9 cellular contexts compared by ENCODE assay signal in the genomic region with DNA sequence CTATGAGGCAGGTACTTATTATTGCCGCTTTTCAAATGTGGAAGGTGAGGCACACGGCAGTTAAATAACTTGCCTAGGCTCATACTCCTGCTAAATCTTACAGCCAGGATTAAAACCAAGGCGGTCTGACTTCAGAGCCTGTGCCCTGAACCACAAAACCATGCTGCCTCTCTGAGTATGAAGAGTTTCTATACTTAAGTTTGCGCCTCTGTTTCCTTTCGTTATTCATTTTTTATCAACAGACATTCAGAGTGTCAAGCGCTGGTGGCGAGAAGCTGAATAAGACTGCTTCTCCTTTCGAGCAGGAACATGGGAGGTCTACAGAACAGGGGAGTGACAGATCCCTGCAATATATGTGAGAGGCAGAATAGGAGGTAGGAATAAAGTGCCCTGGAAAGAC.
DNase-seq lines count a peak whose midpoint lies in the region; ATAC-seq, FAIRE-seq and TF ChIP-seq lines count a peak whose summit lies in the region.
"Had no signal": no experiment of that assay in that cellular context is flagged by ENCODE, and none has a peak within 500 bp of the region (broad histone marks: within the 10 kb centered on the region; RNA-seq: fewer than 3 reads in every experiment).

No MANE protein-coding gene starts in this region.

- DNase-seq in activated gamma-delta T cell treated with Interleukin-2 at 50 U/mL for 16 hours, result peak; percentile 17
- DNase-seq in activated gamma-delta T cell (lab: John Stamatoyannopoulos, UW), result no peak
- peak; percentile 66 for DNase-seq in activated CD8-positive, alpha-beta T cell treated with anti-CD3 and anti-CD28 coated beads for 36 hours
- DNase-seq in stimulated activated naive B cell treated with anti-CD40 and anti-IgM and Interleukin-4, amounts not matched to agents 10 μg/mL and 1 μg/mL and 100 μg/mL, for 72 hours, result no peak
- no peak for DNase-seq in NCI-H2081 (lab: John Stamatoyannopoulos, UW)
- no peak for DNase-seq in HepG2 (ENCODE audit: low spot score)
- no peak for DNase-seq in dermis blood vessel endothelial cell
- DNase-seq: testis had no signal

- no peak overlapping the region for H2AFZ ChIP-seq in HepG2 (ENCODE audit: low read length)

- CTCF ChIA-PET in activated CD8-positive, alpha-beta T cell treated with anti-CD3 and anti-CD28 coated beads for 36 hours (lab: Charles Lee), result interaction anchor here (0.8 kb wide), 1 partner anchor 8 kb away, joined by 5 read pairs; no protein-coding TSS in a partner anchor
- CTCF ChIA-PET in HepG2 (lab: Yijun Ruan, JAX; ENCODE audit: low intra/inter-chr PET ratio, low total read pairs), result no interaction called here

- peaks cover 36% of the 10 kb centered on the region for H3K4me1 Mint-ChIP-seq in activated CD8-positive, alpha-beta T cell treated with anti-CD3 and anti-CD28 coated beads for 36 hours (ENCODE audit: low read depth)
- H3K4me1 Mint-ChIP-seq in stimulated activated naive B cell treated with anti-CD40 and anti-IgM and Interleukin-4, amounts not matched to agents 10 μg/mL and 1 μg/mL and 100 μg/mL, for 72 hours, result peaks cover 39 to 54% of the 10 kb centered on the region in 2 donors

- WGBS in HepG2 (ENCODE audit: low lambda C conversion rate), result 61% methylated on average over 8 of the region's 8 CpGs

- H3K27ac ChIP-seq in HepG2 (ENCODE audit: extremely low read length, insufficient read depth, low read length), result no peak overlapping the region
- H3K27ac ChIP-seq: testis had no signal

- no TSS peak for BruUV-seq in HepG2 (replicated peaks; lab: Mats Ljungman, UMichigan)

- no peak overlapping the region for H3K9ac ChIP-seq in HepG2 (ENCODE audit: insufficient read depth, low read depth, low read length)

- ATAC-seq in HG02973 (IDR thresholded peaks at IDR 0.05; ENCODE audit: unreplicated experiment) (peak; percentile 47), HepG2 (no peak)
- peak; percentile 48 for ATAC-seq in activated CD8-positive, alpha-beta T cell treated with anti-CD3 and anti-CD28 coated beads for 36 hours
- ATAC-seq in stimulated activated naive B cell treated with anti-CD40 and anti-IgM and Interleukin-4, amounts not matched to agents 10 μg/mL and 1 μg/mL and 100 μg/mL, for 72 hours (replicated peaks), result peak in 1 of 2 donors; percentile 15

- no peak for TF ChIP-seq POLR2A in HepG2 (IDR thresholded peaks at IDR 0.05; ENCODE audit: insufficient read depth in 1 of 2, low read depth in 2 of 2, low read length in 2 of 2)

- H3K27me3 Mint-ChIP-seq in activated CD8-positive, alpha-beta T cell treated with anti-CD3 and anti-CD28 coated beads for 36 hours, result peaks cover 9% of the 10 kb centered on the region
- no peaks in the 10 kb centered on the region for H3K27me3 Mint-ChIP-seq in stimulated activated naive B cell treated with anti-CD40 and anti-IgM and Interleukin-4, amounts not matched to agents 10 μg/mL and 1 μg/mL and 100 μg/mL, for 72 hours

- H3K27me3 ChIP-seq in HepG2 (ENCODE audit: control insufficient read depth in 1 of 2, insufficient read depth in 2 of 2, low read length in 2 of 2), result no peaks in the 10 kb centered on the region
- H3K27me3 ChIP-seq: testis had no signal

- in situ Hi-C loops in HepG2 (cut with HindIII; ENCODE audit: extremely low pct_ligation_motif_present, low pct_unique_long_range_greater_than_20kb), result no loop called here

- TF ChIP-seq RAD21 in HepG2 (CRISPR knock-in tag; IDR thresholded peaks at IDR 0.05), result no peak

- peaks cover 3% of the 10 kb centered on the region for H3K9me3 Mint-ChIP-seq in activated CD8-positive, alpha-beta T cell treated with anti-CD3 and anti-CD28 coated beads for 36 hours
- H3K9me3 Mint-ChIP-seq in stimulated activated naive B cell treated with anti-CD40 and anti-IgM and Interleukin-4, amounts not matched to agents 10 μg/mL and 1 μg/mL and 100 μg/mL, for 72 hours, result peaks cover 0 to 4% of the 10 kb centered on the region in 2 donors

- H3K36me3 Mint-ChIP-seq in activated CD8-positive, alpha-beta T cell treated with anti-CD3 and anti-CD28 coated beads for 36 hours (ENCODE audit: low read depth), result peaks cover 1% of the 10 kb centered on the region
- peaks cover 2 to 3% of the 10 kb centered on the region in 2 donors for H3K36me3 Mint-ChIP-seq in stimulated activated naive B cell treated with anti-CD40 and anti-IgM and Interleukin-4, amounts not matched to agents 10 μg/mL and 1 μg/mL and 100 μg/mL, for 72 hours

- H3K4me2 ChIP-seq in HepG2 (ENCODE audit: low read depth, low read length), result no peak overlapping the region

- H3K4me1 ChIP-seq in HepG2 (ENCODE audit: insufficient read depth, low read length), result no peaks in the 10 kb centered on the region
- H3K4me1 ChIP-seq: testis had no signal

- no peak overlapping the region for H3K4me3 ChIP-seq in HepG2 (replicated peaks in 1 of 3; ENCODE audit: insufficient read depth in 1 of 3, low read depth in 2 of 3, low read length in 3 of 3)
- H3K4me3 ChIP-seq: testis had no signal

- POLR2A ChIA-PET in activated CD8-positive, alpha-beta T cell treated with anti-CD3 and anti-CD28 coated beads for 36 hours (lab: Charles Lee), result interaction anchor here (0.6 to 2.2 kb wide), 4 partner anchors 8 to 156 kb away, joined by 3 to 9 read pairs (median 4); a partner anchor contains a TSS
- POLR2A ChIA-PET in HepG2 (lab: Yijun Ruan, JAX), result no interaction called here

- TF ChIP-seq CTCF in activated CD8-positive, alpha-beta T cell treated with anti-CD3 and anti-CD28 coated beads for 36 hours (IDR thresholded peaks at IDR 0.05), result no peak
- TF ChIP-seq CTCF in HepG2 (CRISPR knock-in tag; IDR thresholded peaks at IDR 0.05), result no peak

- H4K20me1 ChIP-seq in HepG2 (ENCODE audit: insufficient read depth, low read length), result no peaks in the 10 kb centered on the region

- H3K4me3 Mint-ChIP-seq in activated CD8-positive, alpha-beta T cell treated with anti-CD3 and anti-CD28 coated beads for 36 hours, result peak overlapping the region; percentile 44
- H3K4me3 Mint-ChIP-seq in stimulated activated naive B cell treated with anti-CD40 and anti-IgM and Interleukin-4, amounts not matched to agents 10 μg/mL and 1 μg/mL and 100 μg/mL, for 72 hours, result peak overlapping the region; percentile 35 to 71

- H3K9me3 ChIP-seq in HepG2 (ENCODE audit: low read length), result no peaks in the 10 kb centered on the region
- H3K9me3 ChIP-seq: testis had no signal

- TF ChIP-seq EP300 in HepG2 (IDR thresholded peaks at IDR 0.05; ENCODE audit: low read depth in 2 of 2, low read length in 2 of 2) (no peak), HepG2 (CRISPR knock-in tag; IDR thresholded peaks at IDR 0.05; ENCODE audit: borderline replicate concordance) (no peak)

- no peak for FAIRE-seq in HepG2 (lab: Jason Lieb, UNC)

- no peaks in the 10 kb centered on the region for H3K36me3 ChIP-seq in HepG2 (replicated peaks in 1 of 2; ENCODE audit: control insufficient read depth in 1 of 2, insufficient read depth in 2 of 2, low read length in 2 of 2)

- intact Hi-C loops in activated CD8-positive, alpha-beta T cell treated with anti-CD3 and anti-CD28 coated beads for 36 hours (cut with micrococcal nuclease), result loop anchor here (2.0 to 5.0 kb wide), 2 partner anchors 61 to 96 kb away; a partner anchor contains a TSS
- intact Hi-C loops in HepG2 (cut with micrococcal nuclease; ENCODE audit: unreplicated experiment), result no loop called here

- H3K27ac Mint-ChIP-seq in activated CD8-positive, alpha-beta T cell treated with anti-CD3 and anti-CD28 coated beads for 36 hours, result peak overlapping the region; percentile 68
- H3K27ac Mint-ChIP-seq in stimulated activated naive B cell treated with anti-CD40 and anti-IgM and Interleukin-4, amounts not matched to agents 10 μg/mL and 1 μg/mL and 100 μg/mL, for 72 hours, result peak overlapping the region; percentile 91

- H3K79me2 ChIP-seq in HepG2 (ENCODE audit: insufficient read depth, low read length), result no peaks in the 10 kb centered on the region

TF ChIP-seq in HepG2, 621 proteins besides CTCF, POLR2A, EP300 and RAD21 (continues in another document):
- TF ChIP-seq, protein P1, sequence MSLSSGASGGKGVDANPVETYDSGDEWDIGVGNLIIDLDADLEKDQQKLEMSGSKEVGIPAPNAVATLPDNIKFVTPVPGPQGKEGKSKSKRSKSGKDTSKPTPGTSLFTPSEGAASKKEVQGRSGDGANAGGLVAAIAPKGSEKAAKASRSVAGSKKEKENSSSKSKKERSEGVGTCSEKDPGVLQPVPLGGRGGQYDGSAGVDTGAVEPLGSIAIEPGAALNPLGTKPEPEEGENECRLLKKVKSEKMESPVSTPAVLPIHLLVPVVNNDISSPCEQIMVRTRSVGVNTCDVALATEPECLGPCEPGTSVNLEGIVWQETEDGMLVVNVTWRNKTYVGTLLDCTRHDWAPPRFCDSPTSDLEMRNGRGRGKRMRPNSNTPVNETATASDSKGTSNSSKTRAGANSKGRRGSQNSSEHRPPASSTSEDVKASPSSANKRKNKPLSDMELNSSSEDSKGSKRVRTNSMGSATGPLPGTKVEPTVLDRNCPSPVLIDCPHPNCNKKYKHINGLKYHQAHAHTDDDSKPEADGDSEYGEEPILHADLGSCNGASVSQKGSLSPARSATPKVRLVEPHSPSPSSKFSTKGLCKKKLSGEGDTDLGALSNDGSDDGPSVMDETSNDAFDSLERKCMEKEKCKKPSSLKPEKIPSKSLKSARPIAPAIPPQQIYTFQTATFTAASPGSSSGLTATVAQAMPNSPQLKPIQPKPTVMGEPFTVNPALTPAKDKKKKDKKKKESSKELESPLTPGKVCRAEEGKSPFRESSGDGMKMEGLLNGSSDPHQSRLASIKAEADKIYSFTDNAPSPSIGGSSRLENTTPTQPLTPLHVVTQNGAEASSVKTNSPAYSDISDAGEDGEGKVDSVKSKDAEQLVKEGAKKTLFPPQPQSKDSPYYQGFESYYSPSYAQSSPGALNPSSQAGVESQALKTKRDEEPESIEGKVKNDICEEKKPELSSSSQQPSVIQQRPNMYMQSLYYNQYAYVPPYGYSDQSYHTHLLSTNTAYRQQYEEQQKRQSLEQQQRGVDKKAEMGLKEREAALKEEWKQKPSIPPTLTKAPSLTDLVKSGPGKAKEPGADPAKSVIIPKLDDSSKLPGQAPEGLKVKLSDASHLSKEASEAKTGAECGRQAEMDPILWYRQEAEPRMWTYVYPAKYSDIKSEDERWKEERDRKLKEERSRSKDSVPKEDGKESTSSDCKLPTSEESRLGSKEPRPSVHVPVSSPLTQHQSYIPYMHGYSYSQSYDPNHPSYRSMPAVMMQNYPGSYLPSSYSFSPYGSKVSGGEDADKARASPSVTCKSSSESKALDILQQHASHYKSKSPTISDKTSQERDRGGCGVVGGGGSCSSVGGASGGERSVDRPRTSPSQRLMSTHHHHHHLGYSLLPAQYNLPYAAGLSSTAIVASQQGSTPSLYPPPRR (CRISPR knock-in tag; IDR thresholded peaks at IDR 0.05; ENCODE audit: borderline replicate concordance), result no peak
- TF ChIP-seq, protein P2, sequence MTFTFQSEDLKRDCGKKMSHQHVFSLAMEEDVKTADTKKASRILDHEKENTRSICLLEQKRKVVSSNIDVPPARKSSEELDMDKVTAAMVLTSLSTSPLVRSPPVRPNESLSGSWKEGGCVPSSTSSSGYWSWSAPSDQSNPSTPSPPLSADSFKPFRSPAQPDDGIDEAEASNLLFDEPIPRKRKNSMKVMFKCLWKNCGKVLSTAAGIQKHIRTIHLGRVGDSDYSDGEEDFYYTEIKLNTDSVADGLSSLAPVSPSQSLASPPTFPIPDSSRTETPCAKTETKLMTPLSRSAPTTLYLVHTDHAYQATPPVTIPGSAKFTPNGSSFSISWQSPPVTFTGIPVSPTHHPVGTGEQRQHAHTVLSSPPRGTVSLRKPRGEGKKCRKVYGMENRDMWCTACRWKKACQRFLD (CRISPR knock-in tag; IDR thresholded peaks at IDR 0.05; ENCODE audit: borderline replicate concordance), result no peak

Comparison
In these comparisons a context has a peak if more than half of its experiments do, and no peak if none do; other contexts are left out.
1. DNase-seq: peak in activated gamma-delta T cell treated with Interleukin-2 at 50 U/mL for 16 hours (single experiment) and activated CD8-positive, alpha-beta T cell treated with anti-CD3 and anti-CD28 coated beads for 36 hours (single experiment); none in activated gamma-delta T cell (single experiment), stimulated activated naive B cell treated with anti-CD40 and anti-IgM and Interleukin-4, amounts not matched to agents 10 μg/mL and 1 μg/mL and 100 μg/mL, for 72 hours (single experiment), NCI-H2081 (0 of 2), HepG2 (single experiment) and dermis blood vessel endothelial cell (single experiment).